1 cellular context compared by ENCODE assay signal in the genomic region with DNA sequence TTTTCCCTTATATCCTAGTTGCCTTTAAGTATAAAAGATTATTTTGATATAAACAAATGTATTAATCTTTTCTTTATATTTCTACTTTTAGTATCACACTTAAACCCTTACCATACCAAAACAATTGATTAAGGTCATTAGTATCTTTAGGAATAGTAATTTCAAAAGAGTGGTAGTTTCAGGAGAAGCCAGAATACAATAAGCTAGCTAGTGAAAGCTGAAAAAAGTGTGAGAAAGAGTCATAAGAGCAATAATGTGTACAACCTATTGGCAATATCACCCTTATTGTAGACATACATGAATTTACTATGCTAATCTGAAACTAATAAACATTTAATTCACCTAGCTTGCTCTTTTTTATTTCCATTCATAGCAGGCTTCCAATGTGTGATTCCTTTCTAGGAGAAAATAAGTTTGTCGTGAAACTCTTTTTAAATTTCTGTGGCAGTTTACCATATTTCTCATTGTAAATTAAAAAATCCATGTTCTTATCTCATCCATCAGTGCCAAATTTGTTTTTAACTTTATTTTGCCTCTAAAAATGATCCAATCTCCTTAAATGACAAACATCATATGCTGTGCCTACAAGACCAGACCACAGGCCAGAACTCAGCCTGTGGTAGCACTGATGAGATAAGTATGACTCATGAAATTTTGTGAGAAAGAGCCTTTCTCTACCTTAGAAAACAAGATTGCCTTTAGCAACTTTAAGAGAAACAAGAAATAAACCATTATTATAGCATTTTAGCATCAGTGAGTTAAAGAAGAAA.
TF ChIP-seq lines count a peak whose summit lies in the region.

No MANE protein-coding gene starts in this region.

TF ChIP-seq in K562, 482 proteins besides CTCF, POLR2A, EP300 and RAD21 (continued from another document and continues in another):
- TF ChIP-seq CBX3 (IDR thresholded peaks at IDR 0.05; ENCODE audit: borderline replicate concordance in 1 of 2, low read length in 2 of 2) (0 out of 3 replicates have a peak, but pooled peaks of 1 of the 2 experiments have one; percentile 26), RFX1 (IDR thresholded peaks at IDR 0.05) (no peak), CEBPB (tag; IDR thresholded peaks at IDR 0.05) (no peak), PTBP1 (IDR thresholded peaks at IDR 0.05; ENCODE audit: low read depth, low read length) (no peak), BCLAF1 (IDR thresholded peaks at IDR 0.05; ENCODE audit: borderline replicate concordance in 1 of 2, control insufficient read depth in 1 of 2, low read depth in 2 of 2, low read length in 1 of 2) (no peak), TAL1 (IDR thresholded peaks at IDR 0.05) (peak; percentile 49; the same call in 1 of the 2 replicates), SPI1 (IDR thresholded peaks at IDR 0.05; ENCODE audit: borderline replicate concordance, low read depth, low read length) (no peak), TSC22D4 (tag; IDR thresholded peaks at IDR 0.05) (no peak), USF2 (CRISPR knock-in tag; IDR thresholded peaks at IDR 0.05) (no peak), NFE2L1 (tag; IDR thresholded peaks at IDR 0.05; ENCODE audit: borderline replicate concordance, low read depth) (peak; percentile 73), ZNF696 (CRISPR knock-in tag; conservative IDR thresholded peaks at IDR 0.05) (no peak), FOXP4 (CRISPR knock-in tag; IDR thresholded peaks at IDR 0.05; ENCODE audit: borderline replicate concordance) (no peak), GABPB1 (CRISPR knock-in tag; IDR thresholded peaks at IDR 0.05) (no peak), ZFP91 (CRISPR knock-in tag; IDR thresholded peaks at IDR 0.05) (no peak), PHTF2 (CRISPR knock-in tag; IDR thresholded peaks at IDR 0.05) (no peak), SMAD3 (CRISPR knock-in tag; conservative IDR thresholded peaks at IDR 0.05) (no peak), RBBP5 (IDR thresholded peaks at IDR 0.05; ENCODE audit: borderline replicate concordance, insufficient read depth, low read length, poor library complexity, severe bottlenecking) (no peak), NR1H2 (CRISPR knock-in tag; IDR thresholded peaks at IDR 0.05) (no peak), EP400 (IDR thresholded peaks at IDR 0.05) (peak; percentile 45), EHMT2 (IDR thresholded peaks at IDR 0.05) (no peak), COPS2 (conservative IDR thresholded peaks at IDR 0.05) (no peak), HNRNPK (IDR thresholded peaks at IDR 0.05; ENCODE audit: low read depth, low read length, poor library complexity, severe bottlenecking) (no peak), SMAD2 (IDR thresholded peaks at IDR 0.05; ENCODE audit: low read depth, low read length) (no peak), CHD1 (IDR thresholded peaks at IDR 0.05; ENCODE audit: low read length) (no peak), ATF3 (IDR thresholded peaks at IDR 0.05) (peak; percentile 92), ATF3 (CRISPR knock-in tag; conservative IDR thresholded peaks at IDR 0.05) (no peak), ZNF165 (CRISPR knock-in tag; IDR thresholded peaks at IDR 0.05; ENCODE audit: borderline replicate concordance) (no peak), CCNT2 (IDR thresholded peaks at IDR 0.05; ENCODE audit: borderline replicate concordance, extremely low read depth, insufficient read length, low read depth, low read length) (no peak), ARNT (IDR thresholded peaks at IDR 0.05) (0 out of 4 replicates have a peak, but pooled peaks of 1 of the 2 experiments have one; percentile 45), MAFK (IDR thresholded peaks at IDR 0.05; ENCODE audit: low read length) (peak; percentile 76; the same call in 1 of the 2 replicates), BACH1 (tag; IDR thresholded peaks at IDR 0.05) (peak; percentile 87), DPF2 (IDR thresholded peaks at IDR 0.05) (peak; percentile 95), ARID1B (IDR thresholded peaks at IDR 0.05) (peak; percentile 88), EGR1 (conservative IDR thresholded peaks at IDR 0.05) (no peak), ZKSCAN1 (IDR thresholded peaks at IDR 0.05; ENCODE audit: low read depth, low read length) (no peak), SFPQ (IDR thresholded peaks at IDR 0.05; ENCODE audit: low read depth, low read length) (no peak), MAFG (tag; conservative IDR thresholded peaks at IDR 0.05) (peak; percentile 92), NFRKB (IDR thresholded peaks at IDR 0.05; ENCODE audit: low read depth) (no peak), SAFB (IDR thresholded peaks at IDR 0.05; ENCODE audit: borderline replicate concordance, low read depth, low read length) (no peak)
- TF ChIP-seq, protein P1, sequence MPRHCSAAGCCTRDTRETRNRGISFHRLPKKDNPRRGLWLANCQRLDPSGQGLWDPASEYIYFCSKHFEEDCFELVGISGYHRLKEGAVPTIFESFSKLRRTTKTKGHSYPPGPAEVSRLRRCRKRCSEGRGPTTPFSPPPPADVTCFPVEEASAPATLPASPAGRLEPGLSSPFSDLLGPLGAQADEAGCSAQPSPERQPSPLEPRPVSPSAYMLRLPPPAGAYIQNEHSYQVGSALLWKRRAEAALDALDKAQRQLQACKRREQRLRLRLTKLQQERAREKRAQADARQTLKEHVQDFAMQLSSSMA (CRISPR knock-in tag; IDR thresholded peaks at IDR 0.05) = no peak
- TF ChIP-seq, protein P2, sequence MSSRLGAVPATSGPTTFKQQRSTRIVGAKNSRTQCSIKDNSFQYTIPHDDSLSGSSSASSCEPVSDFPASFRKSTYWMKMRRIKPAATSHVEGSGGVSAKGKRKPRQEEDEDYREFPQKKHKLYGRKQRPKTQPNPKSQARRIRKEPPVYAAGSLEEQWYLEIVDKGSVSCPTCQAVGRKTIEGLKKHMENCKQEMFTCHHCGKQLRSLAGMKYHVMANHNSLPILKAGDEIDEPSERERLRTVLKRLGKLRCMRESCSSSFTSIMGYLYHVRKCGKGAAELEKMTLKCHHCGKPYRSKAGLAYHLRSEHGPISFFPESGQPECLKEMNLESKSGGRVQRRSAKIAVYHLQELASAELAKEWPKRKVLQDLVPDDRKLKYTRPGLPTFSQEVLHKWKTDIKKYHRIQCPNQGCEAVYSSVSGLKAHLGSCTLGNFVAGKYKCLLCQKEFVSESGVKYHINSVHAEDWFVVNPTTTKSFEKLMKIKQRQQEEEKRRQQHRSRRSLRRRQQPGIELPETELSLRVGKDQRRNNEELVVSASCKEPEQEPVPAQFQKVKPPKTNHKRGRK (tag; IDR thresholded peaks at IDR 0.05) = peak; percentile 34; the same call in 1 of the 2 replicates
- TF ChIP-seq, protein P3, sequence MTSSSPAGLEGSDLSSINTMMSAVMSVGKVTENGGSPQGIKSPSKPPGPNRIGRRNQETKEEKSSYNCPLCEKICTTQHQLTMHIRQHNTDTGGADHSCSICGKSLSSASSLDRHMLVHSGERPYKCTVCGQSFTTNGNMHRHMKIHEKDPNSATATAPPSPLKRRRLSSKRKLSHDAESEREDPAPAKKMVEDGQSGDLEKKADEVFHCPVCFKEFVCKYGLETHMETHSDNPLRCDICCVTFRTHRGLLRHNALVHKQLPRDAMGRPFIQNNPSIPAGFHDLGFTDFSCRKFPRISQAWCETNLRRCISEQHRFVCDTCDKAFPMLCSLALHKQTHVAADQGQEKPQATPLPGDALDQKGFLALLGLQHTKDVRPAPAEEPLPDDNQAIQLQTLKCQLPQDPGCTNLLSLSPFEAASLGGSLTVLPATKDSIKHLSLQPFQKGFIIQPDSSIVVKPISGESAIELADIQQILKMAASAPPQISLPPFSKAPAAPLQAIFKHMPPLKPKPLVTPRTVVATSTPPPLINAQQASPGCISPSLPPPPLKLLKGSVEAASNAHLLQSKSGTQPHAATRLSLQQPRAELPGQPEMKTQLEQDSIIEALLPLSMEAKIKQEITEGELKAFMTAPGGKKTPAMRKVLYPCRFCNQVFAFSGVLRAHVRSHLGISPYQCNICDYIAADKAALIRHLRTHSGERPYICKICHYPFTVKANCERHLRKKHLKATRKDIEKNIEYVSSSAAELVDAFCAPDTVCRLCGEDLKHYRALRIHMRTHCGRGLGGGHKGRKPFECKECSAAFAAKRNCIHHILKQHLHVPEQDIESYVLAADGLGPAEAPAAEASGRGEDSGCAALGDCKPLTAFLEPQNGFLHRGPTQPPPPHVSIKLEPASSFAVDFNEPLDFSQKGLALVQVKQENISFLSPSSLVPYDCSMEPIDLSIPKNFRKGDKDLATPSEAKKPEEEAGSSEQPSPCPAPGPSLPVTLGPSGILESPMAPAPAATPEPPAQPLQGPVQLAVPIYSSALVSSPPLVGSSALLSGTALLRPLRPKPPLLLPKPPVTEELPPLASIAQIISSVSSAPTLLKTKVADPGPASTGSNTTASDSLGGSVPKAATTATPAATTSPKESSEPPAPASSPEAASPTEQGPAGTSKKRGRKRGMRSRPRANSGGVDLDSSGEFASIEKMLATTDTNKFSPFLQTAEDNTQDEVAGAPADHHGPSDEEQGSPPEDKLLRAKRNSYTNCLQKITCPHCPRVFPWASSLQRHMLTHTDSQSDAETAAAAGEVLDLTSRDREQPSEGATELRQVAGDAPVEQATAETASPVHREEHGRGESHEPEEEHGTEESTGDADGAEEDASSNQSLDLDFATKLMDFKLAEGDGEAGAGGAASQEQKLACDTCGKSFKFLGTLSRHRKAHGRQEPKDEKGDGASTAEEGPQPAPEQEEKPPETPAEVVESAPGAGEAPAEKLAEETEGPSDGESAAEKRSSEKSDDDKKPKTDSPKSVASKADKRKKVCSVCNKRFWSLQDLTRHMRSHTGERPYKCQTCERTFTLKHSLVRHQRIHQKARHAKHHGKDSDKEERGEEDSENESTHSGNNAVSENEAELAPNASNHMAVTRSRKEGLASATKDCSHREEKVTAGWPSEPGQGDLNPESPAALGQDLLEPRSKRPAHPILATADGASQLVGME (CRISPR knock-in tag; IDR thresholded peaks at IDR 0.05) = no peak
